Comparison of ENCODE assay signal across 8 cellular contexts in the genomic region with DNA sequence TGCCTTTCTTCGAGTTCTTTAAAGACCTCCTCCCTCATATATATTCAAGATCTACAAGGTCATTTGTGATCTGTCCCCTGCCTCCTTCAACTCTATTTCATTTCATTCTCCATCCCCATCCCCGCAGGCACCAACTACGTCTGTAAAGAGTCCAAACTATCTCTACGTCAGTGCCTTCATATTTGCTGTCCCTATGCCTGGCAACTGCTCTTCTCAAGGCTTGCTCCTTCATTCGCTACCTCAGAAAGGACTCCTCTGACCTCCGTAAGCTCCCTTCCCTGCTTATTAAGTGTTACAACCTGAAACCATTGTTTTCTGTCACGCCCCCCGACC. TPM values are rescaled to one million over a fixed set of nuclear protein-coding genes. Genes with fewer than 3 reads are reported as not detected.
DNase-seq lines count a peak whose midpoint lies in the region; ATAC-seq and TF ChIP-seq lines count a peak whose summit lies in the region.

No MANE protein-coding gene starts in this region.

- H3K36me3 Mint-ChIP-seq in CD14-positive monocyte = peaks cover 38 to 46% of the 10 kb centered on the region in 2 donors

- H3K4me1 ChIP-seq in left lung (peaks cover 10 to 37% of the 10 kb centered on the region in 2 donors), tibial nerve (peaks cover 0 to 41% (median 14%) of the 10 kb centered on the region in 4 donors)

- H3K27me3 Mint-ChIP-seq in CD14-positive monocyte (ENCODE audit: low read depth in 3 of 3) = peaks cover 0 to 2% (median 0%) of the 10 kb centered on the region in 3 donors

- no peak for DNase-seq in CD14-positive monocyte (ENCODE audit: low spot score)
- peak; percentile 22 for DNase-seq in astrocyte of the spinal cord (ENCODE audit: low read depth, low spot score)
- no peak for DNase-seq in left lung
- DNase-seq in tibial nerve (ENCODE audit: low spot score in 2 of 2) = no peak
- no peak for DNase-seq in NCI-H2227 (lab: John Stamatoyannopoulos, UW; ENCODE audit: unreplicated experiment)

- H3K4me3 ChIP-seq in astrocyte of the spinal cord (ENCODE audit: low read depth, low read length) = peak overlapping the region; percentile 95
- H3K4me3 ChIP-seq in left lung = peak overlapping the region; percentile 76 to 79
- H3K4me3 ChIP-seq in tibial nerve = peak overlapping the region; percentile 73 to 94 (median 86)

- H3K27ac ChIP-seq in left lung = no peak overlapping the region
- H3K27ac ChIP-seq in tibial nerve = peak overlapping the region in 1 of 4 donors; percentile 81

- in situ Hi-C loops in astrocyte of the spinal cord (cut with HindIII; ENCODE audit: low sequenced_read_pairs) = no loop called here

- no peak for TF ChIP-seq EP300 in tibial nerve (IDR thresholded peaks at IDR 0.05)

- TF ChIP-seq CTCF in CD14-positive monocyte (IDR thresholded peaks at IDR 0.05) (no peak), astrocyte of the spinal cord (IDR thresholded peaks at IDR 0.05; ENCODE audit: low read depth, low read length) (no peak), left lung (IDR thresholded peaks at IDR 0.05) (no peak), tibial nerve (IDR thresholded peaks at IDR 0.05) (no peak)

- no peaks in the 10 kb centered on the region for H3K9me3 Mint-ChIP-seq in CD14-positive monocyte

- 5 to 7% methylated on average over 8 of the region's 8 CpGs for WGBS in tibial nerve, 2 donors

- peaks cover 0 to 37% of the 10 kb centered on the region in 2 donors for H3K36me3 ChIP-seq in left lung
- H3K36me3 ChIP-seq in tibial nerve = peaks cover 0 to 37% (median 8%) of the 10 kb centered on the region in 3 donors

- H3K4me1 Mint-ChIP-seq in CD14-positive monocyte = peaks cover 49% of the 10 kb centered on the region

- H3K27ac Mint-ChIP-seq in CD14-positive monocyte = peak overlapping the region; percentile 94 to 98 (median 97)

- H3K4me3 Mint-ChIP-seq in CD14-positive monocyte = peak overlapping the region; percentile 98 to 99

- no peaks in the 10 kb centered on the region for H3K9me3 ChIP-seq in left lung
- no peaks in the 10 kb centered on the region for H3K9me3 ChIP-seq in tibial nerve

- no peaks in the 10 kb centered on the region for H3K27me3 ChIP-seq in left lung
- no peaks in the 10 kb centered on the region for H3K27me3 ChIP-seq in tibial nerve

- ATAC-seq in HG02973 (IDR thresholded peaks at IDR 0.05; ENCODE audit: unreplicated experiment) = peak; percentile 15
- peak; percentile 36 for ATAC-seq in left lung
- no peak for ATAC-seq in HG02759 (IDR thresholded peaks at IDR 0.05; ENCODE audit: unreplicated experiment)
- no peak for ATAC-seq in GM21825 (IDR thresholded peaks at IDR 0.05; ENCODE audit: unreplicated experiment)

- intact Hi-C loops in CD14-positive monocyte (cut with micrococcal nuclease) (no loop called here), left lung (cut with DNase I) (no loop called here)

- no peak for TF ChIP-seq POLR2A in tibial nerve (IDR thresholded peaks at IDR 0.05)

RNA-seq across cellular contexts. Expression of a gene that starts 0.7 kb away (rescaled TPM):
- 10 to 100 TPM; 33.4 to 44.0 TPM for polyA plus RNA-seq in CD14-positive monocyte
- total RNA-seq in left lung (10 to 100 TPM; 16.8 to 21.1 TPM), tibial nerve (1 to 10 TPM; 4.1 to 4.8 (median 4.4) TPM)

RNA-seq across cellular contexts. Expression of a gene that starts 39.9 kb away (rescaled TPM):
- polyA plus RNA-seq in CD14-positive monocyte = 100 to 1,000 TPM; 694 to 823 TPM
- total RNA-seq in left lung (100 to 1,000 TPM; 150 to 152 TPM), tibial nerve (100 to 1,000 TPM; 101 to 229 (median 199) TPM)

RNA-seq across cellular contexts. Expression of a gene that starts 59.1 kb away (rescaled TPM):
- polyA plus RNA-seq in CD14-positive monocyte = 10 to 100 TPM; 56.9 to 59.7 TPM
- 10 to 100 TPM; 18.5 to 71.7 TPM for total RNA-seq in left lung
- 10 to 100 TPM; 31.6 to 35.8 (median 33.2) TPM for total RNA-seq in tibial nerve

Comparison
In these comparisons a context has a peak if more than half of its experiments do, and no peak if none do; other contexts are left out.
1. ATAC-seq: peak in HG02973 (single experiment) and left lung (single experiment); none in HG02759 (single experiment) and GM21825 (single experiment).
2. Peak in every context shown above with its lines, with median percentiles within 50 percentile points of each other: H3K4me3 ChIP-seq.